In genomic region chr11:102287963-102288744, GRCh38 we compare ENCODE assay signal across 8 cellular contexts. TPM values are rescaled to one million over a fixed set of nuclear protein-coding genes. Genes with fewer than 3 reads are reported as not detected.
DNase-seq lines count a peak whose midpoint lies in the region; TF ChIP-seq lines count a peak whose summit lies in the region.

No MANE protein-coding gene starts in this region.

- in situ Hi-C loops in astrocyte of the spinal cord (cut with HindIII; ENCODE audit: low sequenced_read_pairs) = no loop called here

- WGBS in spleen, 5 donors = 20 to 27% (median 24%) methylated on average over 14 of the region's 14 CpGs

- no peaks in the 10 kb centered on the region for H4K20me1 ChIP-seq in OCI-LY7 (ENCODE audit: insufficient read depth, low read length)

- H3K9me3 ChIP-seq in OCI-LY7 (ENCODE audit: low read length) (no peaks in the 10 kb centered on the region), spleen (no peaks in the 10 kb centered on the region)

- intact Hi-C loops in OCI-LY7 (cut with micrococcal nuclease; ENCODE audit: unreplicated experiment) = loop anchor here (1.0 to 10.0 kb wide), 7 partner anchors 31 to 379 kb away; partner anchors contain the start of genes ANGPTL5, BIRC2 and CEP126
- intact Hi-C loops in spleen (cut with DNase I; ENCODE audit: low total_unique reads) = loop anchor here (5.0 kb wide), 2 partner anchors 54 to 204 kb away; no protein-coding TSS in a partner anchor

- peaks cover 26% of the 10 kb centered on the region for H3K4me1 ChIP-seq in OCI-LY7 (ENCODE audit: insufficient read depth, low read length, poor library complexity, severe bottlenecking)
- H3K4me1 ChIP-seq in spleen = peaks cover 0 to 38% (median 24%) of the 10 kb centered on the region in 6 donors

- CTCF ChIA-PET in OCI-LY7 (lab: Charles Lee; ENCODE audit: unreplicated experiment) = interaction anchor here (0.6 kb wide), 1 partner anchor 324 kb away, joined by 4 read pairs; no protein-coding TSS in a partner anchor

- H3K27ac ChIP-seq in OCI-LY7 (ENCODE audit: low read depth, low read length, poor library complexity, severe bottlenecking) (no peak overlapping the region), spleen (peak overlapping the region in 2 of 8 donors; percentile 3 to 48)

- no peaks in the 10 kb centered on the region for H3K27me3 ChIP-seq in spleen (replicated peaks in 1 of 7)

- no peak for TF ChIP-seq POLR2A in spleen (IDR thresholded peaks at IDR 0.05)

- H3K36me3 ChIP-seq in OCI-LY7 (ENCODE audit: insufficient read depth, low read length) (no peaks in the 10 kb centered on the region), spleen (no peaks in the 10 kb centered on the region)

- BruUV-seq in OCI-LY7 (replicated peaks; lab: Mats Ljungman, UMichigan) = no TSS peak

- H3K4me3 ChIP-seq in OCI-LY7 (ENCODE audit: low read depth, low read length, poor library complexity, severe bottlenecking) = peak overlapping the region; percentile 36
- peak overlapping the region; percentile 14 for H3K4me3 ChIP-seq in astrocyte of the spinal cord (ENCODE audit: low read depth, low read length)
- H3K4me3 ChIP-seq in spleen = peak overlapping the region in 5 of 8 donors; percentile 12 to 52 (median 18)

- DNase-seq in A172 (ENCODE audit: low spot score) (peak; percentile 58), GF-D8 (lab: John Stamatoyannopoulos, UW) (peak; percentile 76), H4 (ENCODE audit: low spot score) (peak; percentile 73), KG1 (lab: John Stamatoyannopoulos, UW) (peak; percentile 72), OCI-LY7 (ENCODE audit: low spot score) (peak; percentile 86), astrocyte of the spinal cord (ENCODE audit: low read depth, low spot score) (peak; percentile 77), iPS-NIHi11 (ENCODE audit: low spot score) (peak; percentile 76), spleen (no peak)

- no peaks in the 10 kb centered on the region for H3K9me2 ChIP-seq in OCI-LY7 (ENCODE audit: insufficient read depth, low read length)

- POLR2A ChIA-PET in OCI-LY7 (lab: Charles Lee) = interaction anchor here (0.5 to 1.6 kb wide), 10 partner anchors 9 to 323 kb away, joined by 3 to 10 read pairs (median 4); no protein-coding TSS in a partner anchor

- H3K4me2 ChIP-seq in OCI-LY7 (ENCODE audit: low read length) = peak overlapping the region; percentile 63

- peak; percentile 93 for TF ChIP-seq CTCF in OCI-LY7 (conservative IDR thresholded peaks at IDR 0.05; ENCODE audit: low read length)
- TF ChIP-seq CTCF in astrocyte of the spinal cord (IDR thresholded peaks at IDR 0.05; ENCODE audit: low read depth, low read length) = peak; percentile 65
- peak; percentile 62 to 88 (median 76) for TF ChIP-seq CTCF in spleen (IDR thresholded peaks at IDR 0.05 in 8 of 11, conservative IDR thresholded peaks at IDR 0.05 in 3 of 11)

- H2AFZ ChIP-seq in OCI-LY7 (ENCODE audit: low read length) = peak overlapping the region; percentile 86

- H3K79me2 ChIP-seq in OCI-LY7 (ENCODE audit: insufficient read depth, low read depth, low read length) = no peaks in the 10 kb centered on the region

RNA-seq across cellular contexts. Expression of gene BIRC3, which starts 29.1 kb away (rescaled TPM):
- total RNA-seq in A172 (2014; rRNA removed; shearing (Covaris generic)) = 7.0 and 11.6 TPM in 2 replicates
- total RNA-seq in H4 (2014; rRNA removed; shearing (Covaris generic)) = 0.27 and 0.89 TPM in 2 replicates
- 23.0 and 27.2 TPM in 2 replicates for total RNA-seq in OCI-LY7 (2014; rRNA removed; shearing (Covaris generic))
- total RNA-seq in OCI-LY7 (2022) = 66.9 and 69.2 TPM in 2 replicates
- total RNA-seq in spleen = 100 to 1,000 TPM in 3 of 7 donors, 10 to 100 TPM in 4; 73.9 to 164 (median 97.6) TPM
- 10 to 100 TPM; 35.0 to 52.0 (median 41.4) TPM for polyA plus RNA-seq in spleen

RNA-seq across cellular contexts. Expression of gene BIRC2, which starts 58.9 kb away (rescaled TPM):
- total RNA-seq in A172 (2014; rRNA removed; shearing (Covaris generic)) = 54.8 and 77.1 TPM in 2 replicates
- 41.1 and 63.7 TPM in 2 replicates for total RNA-seq in H4 (2014; rRNA removed; shearing (Covaris generic))
- 32.6 and 38.0 TPM in 2 replicates for total RNA-seq in OCI-LY7 (2014; rRNA removed; shearing (Covaris generic))
- total RNA-seq in OCI-LY7 (2022) (36.1 and 40.7 TPM in 2 replicates), spleen (100 to 1,000 TPM in 1 of 7 donors, 10 to 100 TPM in 6; 43.8 to 101 (median 49.8) TPM)
- 10 to 100 TPM; 24.0 to 32.0 (median 27.7) TPM for polyA plus RNA-seq in spleen
